8 cellular contexts compared by ENCODE assay signal in the genomic region with DNA sequence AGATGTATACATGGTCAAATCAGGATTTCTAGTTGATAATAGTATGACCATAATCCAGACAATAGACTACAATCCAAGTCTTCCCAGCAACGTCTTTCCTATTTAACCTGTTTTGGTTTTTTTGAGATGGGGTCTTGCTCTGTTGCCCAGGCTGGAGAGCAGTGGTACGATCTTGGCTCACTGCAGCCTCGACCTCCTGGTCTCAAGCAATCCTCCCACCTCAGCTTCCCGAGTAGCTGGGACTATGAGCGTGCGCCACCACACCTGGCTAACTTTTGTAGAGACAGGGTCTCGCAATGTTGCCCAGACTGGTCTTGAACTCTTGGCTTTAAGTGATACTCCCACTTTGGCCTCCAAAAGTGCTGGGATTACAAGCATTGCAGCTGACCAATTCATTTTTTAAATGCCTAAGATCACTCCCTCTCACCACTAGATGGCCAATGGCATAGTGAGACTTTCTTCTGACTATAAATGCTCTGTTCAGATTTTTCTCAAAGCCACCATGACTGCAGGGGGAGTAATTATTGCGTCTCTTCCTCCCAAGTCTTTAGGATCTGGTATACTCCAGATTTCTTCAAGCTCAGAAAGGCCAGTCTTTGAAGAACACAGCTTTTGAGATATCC. TPM values are rescaled to one million over a fixed set of nuclear protein-coding genes. Genes with fewer than 3 reads are reported as not detected.
DNase-seq lines count a peak whose midpoint lies in the region; FAIRE-seq and TF ChIP-seq lines count a peak whose summit lies in the region.

No MANE protein-coding gene starts in this region.

- H3K27me3 ChIP-seq in Karpas-422 (ENCODE audit: low read length) (no peaks in the 10 kb centered on the region), small intestine (ENCODE audit: control insufficient read depth in 2 of 2, insufficient read depth in 2 of 2, low read length in 2 of 2) (no peaks in the 10 kb centered on the region)
- no peaks in the 10 kb centered on the region for H3K27me3 ChIP-seq in effector memory CD4-positive, alpha-beta T cell (replicated peaks; ENCODE audit: control insufficient read depth, insufficient read depth, low read length, poor library complexity, severe bottlenecking)

- peak; percentile 20 for TF ChIP-seq CTCF in nephron progenitor cell (IDR thresholded peaks at IDR 0.05)

- H3K9me3 Mint-ChIP-seq in nephron progenitor cell = no peaks in the 10 kb centered on the region

- peak; percentile 30 for DNase-seq in G401 (ENCODE audit: low spot score)
- peak; percentile 67 for DNase-seq in Karpas-422
- DNase-seq in cerebellar cortex (ENCODE audit: low spot score) = peak; percentile 27
- no peak for DNase-seq in nephron progenitor cell
- no peak for DNase-seq in small intestine
- DNase-seq in effector memory CD4-positive, alpha-beta T cell = no peak
- DNase-seq in COR-L47 (lab: John Stamatoyannopoulos, UW) = no peak
- no peak for DNase-seq in AG08396 (ENCODE audit: low spot score)

- no peaks in the 10 kb centered on the region for H3K4me1 Mint-ChIP-seq in nephron progenitor cell

- H3K36me3 ChIP-seq in Karpas-422 (ENCODE audit: insufficient read depth, low read length) = peaks cover 66% of the 10 kb centered on the region
- H3K36me3 ChIP-seq in small intestine (ENCODE audit: control insufficient read depth in 2 of 2, insufficient read depth in 2 of 2, low read length in 2 of 2) = peaks cover 0 to under 1% of the 10 kb centered on the region in 2 donors
- H3K36me3 ChIP-seq in effector memory CD4-positive, alpha-beta T cell (ENCODE audit: control insufficient read depth, insufficient read depth, low read length) = no peaks in the 10 kb centered on the region

- no peaks in the 10 kb centered on the region for H3K9me2 ChIP-seq in Karpas-422 (replicated peaks; ENCODE audit: insufficient read depth, low read length)

- H3K4me2 ChIP-seq in Karpas-422 (ENCODE audit: low read depth, low read length, poor library complexity, severe bottlenecking) = no peak overlapping the region

- WGBS in small intestine, 3 donors = 93 to 98% (median 94%) methylated on average over 8 of the region's 8 CpGs

- H3K4me3 ChIP-seq in Karpas-422 (ENCODE audit: low read length) (no peak overlapping the region), small intestine (ENCODE audit: low read depth in 1 of 2, low read length in 2 of 2) (no peak overlapping the region)
- no peak overlapping the region for H3K4me3 ChIP-seq in effector memory CD4-positive, alpha-beta T cell (ENCODE audit: insufficient read depth, low read depth, low read length, poor library complexity, severe bottlenecking)

- no peak overlapping the region for H2AFZ ChIP-seq in Karpas-422 (ENCODE audit: low read length)

- H3K27ac Mint-ChIP-seq in nephron progenitor cell = peak overlapping the region; percentile 61

- H4K20me1 ChIP-seq in Karpas-422 (ENCODE audit: insufficient read depth, low read depth, low read length) = no peaks in the 10 kb centered on the region

- in situ Hi-C loops in G401 (cut with HindIII; ENCODE audit: low sequenced_read_pairs) = no loop called here

- H3K4me3 Mint-ChIP-seq in nephron progenitor cell = no peak overlapping the region

- no peak overlapping the region for H3K9ac ChIP-seq in Karpas-422 (ENCODE audit: low read length)

- no peaks in the 10 kb centered on the region for H3K79me2 ChIP-seq in Karpas-422 (ENCODE audit: low read length)

- H3K9me3 ChIP-seq in Karpas-422 (ENCODE audit: low read length) (no peaks in the 10 kb centered on the region), small intestine (ENCODE audit: control insufficient read depth, low read depth) (no peaks in the 10 kb centered on the region)
- no peaks in the 10 kb centered on the region for H3K9me3 ChIP-seq in effector memory CD4-positive, alpha-beta T cell (ENCODE audit: control insufficient read depth, low read length)

- H3K36me3 Mint-ChIP-seq in nephron progenitor cell (ENCODE audit: low read depth) = peaks cover 48% of the 10 kb centered on the region

- H3K27ac ChIP-seq in Karpas-422 (ENCODE audit: low read length) = no peak overlapping the region
- H3K27ac ChIP-seq in small intestine (ENCODE audit: low read depth in 1 of 2, low read length in 1 of 2) = no peak overlapping the region
- H3K27ac ChIP-seq in effector memory CD4-positive, alpha-beta T cell (ENCODE audit: insufficient read depth, low read length, poor library complexity, severe bottlenecking) = no peak overlapping the region

- peaks cover 12% of the 10 kb centered on the region for H3K4me1 ChIP-seq in Karpas-422 (ENCODE audit: low read length)
- H3K4me1 ChIP-seq in small intestine (ENCODE audit: control insufficient read depth in 2 of 2, insufficient read depth in 1 of 2, low read depth in 1 of 2, low read length in 1 of 2) = no peaks in the 10 kb centered on the region
- no peaks in the 10 kb centered on the region for H3K4me1 ChIP-seq in effector memory CD4-positive, alpha-beta T cell (ENCODE audit: control insufficient read depth, insufficient read depth, low read length, poor library complexity, severe bottlenecking)

- no peaks in the 10 kb centered on the region for H3K27me3 Mint-ChIP-seq in nephron progenitor cell (ENCODE audit: low read depth, poor library complexity)

- FAIRE-seq in small intestine (lab: Jason Lieb, UNC) = no peak

RNA-seq across cellular contexts. Expression of a gene that starts 47.6 kb away (rescaled TPM):
- total RNA-seq in G401 (2014; rRNA removed; shearing (Covaris generic)) = 37.7 and 47.2 TPM in 2 replicates
- 58.3 and 131 TPM in 2 replicates for total RNA-seq in Karpas-422 (2014; rRNA removed; shearing (Covaris generic); ENCODE audit: low replicate concordance)
- 10 to 100 TPM; 17.3 to 19.9 (median 19.4) TPM for polyA plus RNA-seq in small intestine

Comparison
In these comparisons a context has a peak if more than half of its experiments do, and no peak if none do; other contexts are left out.
1. DNase-seq: peak in G401 (single experiment), Karpas-422 (single experiment) and cerebellar cortex (single experiment); none in nephron progenitor cell (single experiment), small intestine (single experiment), effector memory CD4-positive, alpha-beta T cell (0 of 3), COR-L47 (single experiment) and AG08396 (single experiment).